Comparison of ENCODE assay signal across 1 cellular context in genomic region chr6:31734703-31735500, GRCh38.
TF ChIP-seq lines count a peak whose summit lies in the region.

No MANE protein-coding gene starts in this region.

TF ChIP-seq in A549, 52 proteins besides CTCF, POLR2A, EP300 and RAD21:
- TF ChIP-seq JUN (IDR thresholded peaks at IDR 0.05) = peak in 1 of 2 experiments; percentile 46; a peak in 1 of 5 replicates
- TF ChIP-seq PHF8 (IDR thresholded peaks at IDR 0.05; ENCODE audit: borderline replicate concordance, low read depth) = no peak
- no peak for TF ChIP-seq MAZ (IDR thresholded peaks at IDR 0.05; ENCODE audit: borderline replicate concordance, low read depth, low read length)
- TF ChIP-seq FOSL2 (IDR thresholded peaks at IDR 0.05) = peak; percentile 34; the same call in 1 of the 2 replicates
- peak; percentile 78 for TF ChIP-seq FOSL2 (CRISPR knock-in tag; IDR thresholded peaks at IDR 0.05)
- TF ChIP-seq MAX (IDR thresholded peaks at IDR 0.05) = 0 out of 2 replicates have a peak, but pooled peaks have one; percentile 23
